8 cellular contexts compared by ENCODE assay signal in the genomic region with DNA sequence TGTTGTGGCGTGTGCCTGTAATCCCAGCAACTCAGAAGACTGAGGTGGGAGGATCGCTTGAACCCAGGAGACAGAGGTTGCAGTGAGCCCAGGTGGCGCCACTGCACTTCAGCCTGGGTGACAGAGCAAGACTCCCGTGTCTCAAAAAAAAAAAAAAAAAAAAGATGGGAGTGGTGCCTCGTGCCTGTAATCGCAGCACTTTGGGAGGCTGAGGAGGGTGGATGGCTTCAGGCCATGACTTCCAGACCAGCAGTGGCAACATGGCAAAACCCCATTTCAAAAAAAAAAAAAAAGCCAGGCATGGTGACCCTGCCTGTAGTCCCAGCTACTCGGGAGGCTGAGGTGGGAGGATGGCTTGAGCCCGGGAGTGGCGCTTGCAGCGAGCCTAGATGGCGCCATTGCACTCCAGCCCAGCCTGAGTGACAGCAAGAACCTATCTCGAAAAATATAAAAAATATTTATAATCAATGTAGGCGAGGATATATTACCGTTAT. TPM values are rescaled to one million over a fixed set of nuclear protein-coding genes. Genes with fewer than 3 reads are reported as not detected.
A peak's percentile ranks its signal among the peaks of the same experiment; 100 is the strongest.
DNase-seq lines count a peak whose midpoint lies in the region; ATAC-seq and TF ChIP-seq lines count a peak whose summit lies in the region.

No MANE protein-coding gene starts in this region.

- ATAC-seq in GM18502 (IDR thresholded peaks at IDR 0.05; ENCODE audit: poor library complexity, unreplicated experiment) = peak; percentile 69

- no peak overlapping the region for H3K4me3 ChIP-seq in kidney epithelial cell (ENCODE audit: low read depth, low read length)

- no peaks in the 10 kb centered on the region for H3K27me3 ChIP-seq in kidney epithelial cell (ENCODE audit: control insufficient read depth, insufficient read depth, low read length)

- peak; percentile 8 for DNase-seq in AG08396 (ENCODE audit: low spot score)
- peak; percentile 42 for DNase-seq in LHCN-M2 (ENCODE audit: low read depth)
- peak; percentile 58 for DNase-seq in SW480 (ENCODE audit: low spot score)
- peak; percentile 59 for DNase-seq in astrocyte of the hippocampus (ENCODE audit: low read depth, low spot score)
- no peak for DNase-seq in kidney epithelial cell (ENCODE audit: low read depth)
- peak in 2 of 3 experiments; percentile 2 to 38 for DNase-seq in stimulated activated CD4-positive, alpha-beta T cell treated with anti-CD3 and anti-CD28 coated beads, TNF-alpha, amount 100 ng/mL, for 24 hours (ENCODE audit: low read depth in 3 of 3)
- DNase-seq in OCI-M2 (lab: John Stamatoyannopoulos, UW; ENCODE audit: unreplicated experiment) = no peak

- TF ChIP-seq CTCF in kidney epithelial cell (IDR thresholded peaks at IDR 0.05; ENCODE audit: insufficient read depth, low read length, poor library complexity, severe bottlenecking) = peak; percentile 63

- H3K36me3 ChIP-seq in kidney epithelial cell (ENCODE audit: control insufficient read depth, insufficient read depth, low read length) = no peaks in the 10 kb centered on the region

RNA-seq across cellular contexts. Expression of a gene that starts 27.0 kb away (rescaled TPM):
- total RNA-seq in LHCN-M2 (2014; rRNA removed) (108 and 122 TPM in 2 replicates), kidney epithelial cell (208 and 234 TPM in 2 replicates)
- 63.2 TPM for polyA plus RNA-seq in LHCN-M2 (2012)

RNA-seq across cellular contexts. Expression of a gene that starts 54.7 kb away (rescaled TPM):
- 9.3 and 9.7 TPM in 2 replicates for total RNA-seq in LHCN-M2 (2014; rRNA removed)
- 1.2 TPM for polyA plus RNA-seq in LHCN-M2 (2012)
- 4.4 and 4.6 TPM in 2 replicates for total RNA-seq in kidney epithelial cell

Comparison
In these comparisons a context has a peak if more than half of its experiments do, and no peak if none do; other contexts are left out.
1. DNase-seq: peak in AG08396 (single experiment), LHCN-M2 (single experiment), SW480 (single experiment), astrocyte of the hippocampus (single experiment) and stimulated activated CD4-positive, alpha-beta T cell treated with anti-CD3 and anti-CD28 coated beads, TNF-alpha, amount 100 ng/mL, for 24 hours (2 of 3); none in kidney epithelial cell (single experiment) and OCI-M2 (single experiment).